31 cellular contexts compared by ENCODE assay signal in genomic region chr5:67465556-67466206, GRCh38.
DNase-seq lines count a peak whose midpoint lies in the region; ATAC-seq and TF ChIP-seq lines count a peak whose summit lies in the region.
"Had no signal": no experiment of that assay in that cellular context is flagged by ENCODE, and none has a peak within 500 bp of the region (broad histone marks: within the 10 kb centered on the region; RNA-seq: fewer than 3 reads in every experiment).

No MANE protein-coding gene starts in this region.

- H3K4me3 ChIP-seq in MM.1S (ENCODE audit: low read length) (no peak overlapping the region), HAP-1 (no peak overlapping the region)
- H3K4me3 ChIP-seq: dorsolateral prefrontal cortex, esophagus squamous epithelium, K562, stomach, uterus had no signal

- no peaks in the 10 kb centered on the region for H3K36me3 ChIP-seq in MM.1S (replicated peaks; ENCODE audit: insufficient read depth, low read length)
- H3K36me3 ChIP-seq in HAP-1 (replicated peaks), result no peaks in the 10 kb centered on the region
- H3K36me3 ChIP-seq: brain microvascular endothelial cell, esophagus squamous epithelium, stomach, uterus had no signal

- H3F3A ChIP-seq in MM.1S (ENCODE audit: insufficient read depth, low read length), result no peaks in the 10 kb centered on the region

- H3K4me1 ChIP-seq in MM.1S (ENCODE audit: low read length), result no peaks in the 10 kb centered on the region
- no peaks in the 10 kb centered on the region for H3K4me1 ChIP-seq in HAP-1
- H3K4me1 ChIP-seq: esophagus squamous epithelium, uterus had no signal

- H3K9ac ChIP-seq in MM.1S (ENCODE audit: low read length), result no peak overlapping the region

- H3K36me3 Mint-ChIP-seq in activated T-cell treated with anti-CD3 and anti-CD28 coated beads, Interleukin-2, amount 50 U/mL, for 4 hours (ENCODE audit: insufficient read depth), result no peaks in the 10 kb centered on the region
- H3K36me3 Mint-ChIP-seq: mesothelial cell of epicardium; naive thymus-derived CD4-positive, alpha-beta T cell had no signal

- peak; percentile 12 for DNase-seq in AG09319 (ENCODE audit: extremely low read depth, low read depth)
- peak; percentile 8 for DNase-seq in MM.1S
- peak; percentile 19 for DNase-seq in fibroblast of peridontal ligament (ENCODE audit: extremely low read depth)
- no peak for DNase-seq in Right ventricle myocardium superior
- no peak for DNase-seq in activated T-cell treated with anti-CD3 and anti-CD28 coated beads, Interleukin-2, amount 50 U/mL, for 4 hours
- DNase-seq in NCI-H1436 treated with DMSO at 0.1 percent for 48 hours (lab: John Stamatoyannopoulos, UW), result no peak
- no peak for DNase-seq in HAP-1 (ENCODE audit: low spot score in 2 of 2)
- DNase-seq: 8988T; activated naive CD4-positive, alpha-beta T cell treated with anti-CD3 and anti-CD28 coated beads, Interleukin-2, amount 50 U/mL, for 16 hours; brain microvascular endothelial cell; Calu3; DND-41; dorsolateral prefrontal cortex; esophagus squamous epithelium; H9; naive thymus-derived CD4-positive, alpha-beta T cell; NCI-H1105; NCI-H2029 treated with DMSO at 0.1 percent for 48 hours; NCI-H2227 treated with DMSO at 0.1 percent for 48 hours; NCI-H526 treated with DMSO at 0.1 percent for 48 hours; occipital lobe; SHP77 treated with DMSO at 0.1 percent for 48 hours; stimulated activated CD4-positive, alpha-beta T cell treated with anti-CD3 and anti-CD28 coated beads, Interleukin-4, amount 100 ng/mL, for 1 hour; stomach had no signal

- H3K27ac ChIP-seq in MM.1S (ENCODE audit: low read length), result no peak overlapping the region
- H3K27ac ChIP-seq: brain microvascular endothelial cell, dorsolateral prefrontal cortex, esophagus squamous epithelium, stomach, uterus had no signal

- no peak overlapping the region for H3K4me2 ChIP-seq in MM.1S (ENCODE audit: low read depth, low read length)

- in situ Hi-C loops in HAP-1 (cut with MboI; ENCODE audit: low sequenced_read_pairs), result no loop called here

- no peak overlapping the region for H2AFZ ChIP-seq in MM.1S (ENCODE audit: low read length)

- H3K9me3 Mint-ChIP-seq in activated T-cell treated with anti-CD3 and anti-CD28 coated beads, Interleukin-2, amount 50 U/mL, for 4 hours, result no peaks in the 10 kb centered on the region
- H3K9me3 Mint-ChIP-seq: activated T-helper 2 cell treated with anti-CD3 and anti-CD28 coated beads, Interferon-gamma antibody, Interleukin-2, Interleukin-4, amounts not matched to agents 10 μg/mL and 5 μg/mL and 100 μg/mL, durations not matched to agents 14 hours and 24 hours and 36 hours; H9; T-helper 2 cell treated with Interferon-gamma antibody and Interleukin-4, amounts not matched to agents 5 μg/mL and 100 μg/mL, for 36 hours had no signal

- no peaks in the 10 kb centered on the region; the same call in 1 of the 2 replicates for H3K9me3 ChIP-seq in MM.1S (replicated peaks; ENCODE audit: insufficient read depth, low read length)
- no peaks in the 10 kb centered on the region for H3K9me3 ChIP-seq in HAP-1
- H3K9me3 ChIP-seq: esophagus squamous epithelium, stomach, uterus had no signal

- H3K27me3 Mint-ChIP-seq in activated T-cell treated with anti-CD3 and anti-CD28 coated beads, Interleukin-2, amount 50 U/mL, for 4 hours (ENCODE audit: low read depth), result no peaks in the 10 kb centered on the region
- H3K27me3 Mint-ChIP-seq: naive thymus-derived CD4-positive, alpha-beta T cell had no signal

- no peak overlapping the region for H3K4me3 Mint-ChIP-seq in activated T-cell treated with anti-CD3 and anti-CD28 coated beads, Interleukin-2, amount 50 U/mL, for 4 hours
- H3K4me3 Mint-ChIP-seq: H9; mesothelial cell of epicardium; naive thymus-derived CD4-positive, alpha-beta T cell; T-helper 2 cell treated with Interferon-gamma antibody and Interleukin-4, amounts not matched to agents 5 μg/mL and 100 μg/mL, for 36 hours had no signal

- intact Hi-C loops in Right ventricle myocardium superior (cut with DNase I), result no loop called here

- no peaks in the 10 kb centered on the region for H3K79me2 ChIP-seq in MM.1S (ENCODE audit: low read length)

- no peak for TF ChIP-seq CTCF in AG09319 (IDR thresholded peaks at IDR 0.05; ENCODE audit: low read depth, low read length)
- no peak for TF ChIP-seq CTCF in MM.1S (IDR thresholded peaks at IDR 0.05; ENCODE audit: low read length)

- ATAC-seq in GM19324 (IDR thresholded peaks at IDR 0.05; ENCODE audit: low FRiP score, unreplicated experiment), result peak; percentile 48
- no peak for ATAC-seq in Right ventricle myocardium superior (ENCODE audit: poor library complexity)
- no peak for ATAC-seq in activated T-cell treated with anti-CD3 and anti-CD28 coated beads, Interleukin-2, amount 50 U/mL, for 4 hours
- ATAC-seq: K562; left lobe of liver; naive thymus-derived CD4-positive, alpha-beta T cell had no signal

- H3K9me2 ChIP-seq in MM.1S (replicated peaks; ENCODE audit: insufficient read depth, low read length), result no peaks in the 10 kb centered on the region

- H3K27me3 ChIP-seq in MM.1S (replicated peaks; ENCODE audit: insufficient read depth, low read length) (no peaks in the 10 kb centered on the region), HAP-1 (ENCODE audit: low read depth) (no peaks in the 10 kb centered on the region)
- H3K27me3 ChIP-seq: brain microvascular endothelial cell, dorsolateral prefrontal cortex, esophagus squamous epithelium, stomach, uterus had no signal

- no peaks in the 10 kb centered on the region for H4K20me1 ChIP-seq in MM.1S (ENCODE audit: insufficient read depth, low read length)

- no peaks in the 10 kb centered on the region for H3K4me1 Mint-ChIP-seq in activated T-cell treated with anti-CD3 and anti-CD28 coated beads, Interleukin-2, amount 50 U/mL, for 4 hours (ENCODE audit: low read depth)
- H3K4me1 Mint-ChIP-seq: H9, mesothelial cell of epicardium had no signal

Comparison
In these comparisons a context has a peak if more than half of its experiments do, and no peak if none do; other contexts are left out.
1. DNase-seq: peak in AG09319 (single experiment), MM.1S (single experiment) and fibroblast of peridontal ligament (single experiment); none in Right ventricle myocardium superior (single experiment), activated T-cell treated with anti-CD3 and anti-CD28 coated beads, Interleukin-2, amount 50 U/mL, for 4 hours (single experiment), NCI-H1436 treated with DMSO at 0.1 percent for 48 hours (single experiment) and HAP-1 (0 of 2).